11 cellular contexts compared by ENCODE assay signal in genomic region chr1:9849691-9850441, GRCh38. TPM values are rescaled to one million over a fixed set of nuclear protein-coding genes. Genes with fewer than 3 reads are reported as not detected.
DNase-seq lines count a peak whose midpoint lies in the region; ATAC-seq, FAIRE-seq and TF ChIP-seq lines count a peak whose summit lies in the region.
"Had no signal": no experiment of that assay in that cellular context is flagged by ENCODE, and none has a peak within 500 bp of the region (broad histone marks: within the 10 kb centered on the region; RNA-seq: fewer than 3 reads in every experiment).

No MANE protein-coding gene starts in this region.

- dilution Hi-C loops in endothelial cell of umbilical vein (cut with MboI; ENCODE audit: extremely low pct_ligation_motif_present, low sequenced_read_pairs) = no loop called here

- H3K4me2 ChIP-seq in OCI-LY3 (ENCODE audit: low read length) (peak overlapping the region; percentile 78), endothelial cell of umbilical vein (ENCODE audit: insufficient read depth, low read length) (no peak overlapping the region)

- no peaks in the 10 kb centered on the region for H3K9me1 ChIP-seq in endothelial cell of umbilical vein (replicated peaks; ENCODE audit: control insufficient read depth, extremely low read depth, insufficient read depth, low read length)

- peak overlapping the region; percentile 68 for H3K4me3 ChIP-seq in OCI-LY3 (ENCODE audit: low read length)
- H3K4me3 ChIP-seq in endothelial cell of umbilical vein (replicated peaks in 1 of 3; ENCODE audit: insufficient read depth in 1 of 3, low read depth in 1 of 3, low read length in 3 of 3) = no peak overlapping the region
- H3K4me3 ChIP-seq in brain microvascular endothelial cell (ENCODE audit: low read depth, low read length) = no peak overlapping the region
- H3K4me3 ChIP-seq: upper lobe of left lung had no signal

- no peak for TF ChIP-seq POLR2A in endothelial cell of umbilical vein (IDR thresholded peaks at IDR 0.05; ENCODE audit: low read depth, low read length)

- H3K9me3 ChIP-seq in OCI-LY3 (ENCODE audit: insufficient read depth, low read length) = peaks cover 10% of the 10 kb centered on the region; the same call in 1 of the 2 replicates
- H3K9me3 ChIP-seq in endothelial cell of umbilical vein (replicated peaks; ENCODE audit: control insufficient read depth, insufficient read depth, low read length) = no peaks in the 10 kb centered on the region
- H3K9me3 ChIP-seq: upper lobe of left lung had no signal

- H3K79me2 ChIP-seq in OCI-LY3 (ENCODE audit: low read length) (no peaks in the 10 kb centered on the region), endothelial cell of umbilical vein (ENCODE audit: control insufficient read depth, insufficient read depth, low read length) (no peaks in the 10 kb centered on the region)

- intact Hi-C loops in endothelial cell of umbilical vein (cut with micrococcal nuclease) = no loop called here

- CTCF ChIA-PET in endothelial cell of umbilical vein (lab: Charles Lee) = interaction anchor here (0.8 to 1.4 kb wide), 4 partner anchors 9 to 128 kb away, joined by 3 to 6 read pairs (median 4); no protein-coding TSS in a partner anchor

- BruUV-seq in endothelial cell of umbilical vein (replicated peaks; lab: Mats Ljungman, UMichigan) = TSS peak; percentile 17

- H2AFZ ChIP-seq in OCI-LY3 (ENCODE audit: low read depth, low read length) = no peak overlapping the region
- no peak overlapping the region for H2AFZ ChIP-seq in endothelial cell of umbilical vein (ENCODE audit: low read depth, low read length)

- no peaks in the 10 kb centered on the region for H3K36me3 ChIP-seq in OCI-LY3 (replicated peaks; ENCODE audit: low read depth, low read length)
- no peaks in the 10 kb centered on the region for H3K36me3 ChIP-seq in endothelial cell of umbilical vein (ENCODE audit: control insufficient read depth in 2 of 2, extremely low read depth in 1 of 2, insufficient read depth in 2 of 2, low read length in 2 of 2)
- no peaks in the 10 kb centered on the region for H3K36me3 ChIP-seq in brain microvascular endothelial cell (replicated peaks)

- H3K9ac ChIP-seq in OCI-LY3 (ENCODE audit: low read length) (no peak overlapping the region), endothelial cell of umbilical vein (replicated peaks; ENCODE audit: extremely low read depth, insufficient read depth, low read length) (no peak overlapping the region)

- H3K27me3 ChIP-seq in OCI-LY3 (ENCODE audit: low read depth, low read length) = no peaks in the 10 kb centered on the region
- H3K27me3 ChIP-seq in endothelial cell of umbilical vein (ENCODE audit: control insufficient read depth in 2 of 2, insufficient read depth in 2 of 2, low read length in 2 of 2) = no peaks in the 10 kb centered on the region
- no peaks in the 10 kb centered on the region for H3K27me3 ChIP-seq in brain microvascular endothelial cell (replicated peaks)
- H3K27me3 ChIP-seq: upper lobe of left lung had no signal

- H3K27ac ChIP-seq in OCI-LY3 (ENCODE audit: low read length) = no peak overlapping the region
- H3K27ac ChIP-seq in endothelial cell of umbilical vein (ENCODE audit: insufficient read depth, low read depth, low read length) = no peak overlapping the region
- no peak overlapping the region for H3K27ac ChIP-seq in brain microvascular endothelial cell
- H3K27ac ChIP-seq: upper lobe of left lung had no signal

- in situ Hi-C loops in brain microvascular endothelial cell (cut with HindIII; ENCODE audit: low pct_ligation_motif_present, low sequenced_read_pairs) = no loop called here

- TF ChIP-seq CTCF in OCI-LY3 (IDR thresholded peaks at IDR 0.05; ENCODE audit: low read depth, low read length) (no peak), endothelial cell of umbilical vein (IDR thresholded peaks at IDR 0.05; ENCODE audit: extremely low read depth in 1 of 2, insufficient read depth in 1 of 2, low read depth in 1 of 2, low read length in 2 of 2) (no peak), brain microvascular endothelial cell (IDR thresholded peaks at IDR 0.05; ENCODE audit: low read depth, low read length, missing control alignments) (no peak)

- DNase-seq in COLO668 (lab: John Stamatoyannopoulos, UW; ENCODE audit: unreplicated experiment) (peak; percentile 80), GM19238 (ENCODE audit: insufficient read length, low spot score) (peak; percentile 59), endothelial cell of umbilical vein (ENCODE audit: low read depth, low spot score) (no peak), GM03348 (ENCODE audit: low spot score) (no peak), NCI-H2081 treated with DMSO at 0.1 percent for 48 hours (lab: John Stamatoyannopoulos, UW) (no peak), brain microvascular endothelial cell (no peak)
- DNase-seq: activated CD4-positive, alpha-beta T cell treated with anti-CD3 and anti-CD28 coated beads, Interleukin-2, amount 50 U/mL, for 1 hour; NCI-H774 had no signal

- FAIRE-seq in endothelial cell of umbilical vein (lab: Jason Lieb, UNC) = no peak

- no peak for ATAC-seq in HG03460 (IDR thresholded peaks at IDR 0.05; ENCODE audit: unreplicated experiment)

- peaks cover 8% of the 10 kb centered on the region; the same call in 1 of the 2 replicates for H3K4me1 ChIP-seq in OCI-LY3 (ENCODE audit: low read length)
- H3K4me1 ChIP-seq in endothelial cell of umbilical vein (ENCODE audit: control insufficient read depth, extremely low read depth, insufficient read depth, low read length) = no peaks in the 10 kb centered on the region
- H3K4me1 ChIP-seq: upper lobe of left lung had no signal

- no peaks in the 10 kb centered on the region for H4K20me1 ChIP-seq in OCI-LY3 (ENCODE audit: insufficient read depth, low read length)
- H4K20me1 ChIP-seq in endothelial cell of umbilical vein (replicated peaks; ENCODE audit: control insufficient read depth, extremely low read depth, insufficient read depth, low read length) = no peaks in the 10 kb centered on the region

- POLR2A ChIA-PET in endothelial cell of umbilical vein (lab: Charles Lee) = no interaction called here

TF ChIP-seq in endothelial cell of umbilical vein, 7 proteins besides CTCF, POLR2A, EP300 and RAD21:
- TF ChIP-seq EZH2 (IDR thresholded peaks at IDR 0.05; ENCODE audit: borderline replicate concordance, low read depth, low read length, severe bottlenecking) = no peak
- TF ChIP-seq MYC (IDR thresholded peaks at IDR 0.05; ENCODE audit: low read depth, low read length) = no peak
- no peak for TF ChIP-seq POLR2AphosphoS5 (IDR thresholded peaks at IDR 0.05; ENCODE audit: insufficient read depth, low read depth, low read length)
- no peak for TF ChIP-seq JUN (IDR thresholded peaks at IDR 0.05; ENCODE audit: borderline replicate concordance, insufficient read depth, insufficient read length, low read depth)
- TF ChIP-seq MAX (IDR thresholded peaks at IDR 0.05; ENCODE audit: insufficient read depth, insufficient read length) = no peak
- TF ChIP-seq GATA2 (IDR thresholded peaks at IDR 0.05; ENCODE audit: insufficient read depth, insufficient read length, low read depth, low read length) = no peak
- no peak for TF ChIP-seq FOS (IDR thresholded peaks at IDR 0.05; ENCODE audit: borderline replicate concordance, insufficient read depth, low read length)

RNA-seq across cellular contexts. Expression of gene CLSTN1, which starts 26.1 kb away (rescaled TPM):
- 130 and 132 TPM in 2 replicates for total RNA-seq in endothelial cell of umbilical vein
- 44.6 and 49.1 TPM in 2 replicates for polyA plus RNA-seq in endothelial cell of umbilical vein
- 60.9 and 65.0 TPM in 2 replicates for polyA plus RNA-seq in endothelial cell of umbilical vein (2011; cell fraction: cytosol; rRNA removed)
- polyA plus RNA-seq in endothelial cell of umbilical vein (2011; cell fraction: nucleus; rRNA removed) = 60.7 and 62.4 TPM in 2 replicates
- polyA plus RNA-seq in endothelial cell of umbilical vein (2012) = 103 and 122 TPM in 2 replicates
- 75.4 and 82.2 TPM in 2 replicates for polyA minus RNA-seq in endothelial cell of umbilical vein
- polyA minus RNA-seq in endothelial cell of umbilical vein (2011; cell fraction: cytosol; rRNA and poly(A)+ RNA removed) = 24.7 TPM
- polyA minus RNA-seq in endothelial cell of umbilical vein (2011; cell fraction: nucleus; rRNA and poly(A)+ RNA removed) = 28.7 and 29.7 TPM in 2 replicates

Comparison
In these comparisons a context has a peak if more than half of its experiments do, and no peak if none do; other contexts are left out.
1. DNase-seq: peak in COLO668 (single experiment) and GM19238 (single experiment); none in endothelial cell of umbilical vein (single experiment), GM03348 (single experiment), NCI-H2081 treated with DMSO at 0.1 percent for 48 hours (single experiment) and brain microvascular endothelial cell (single experiment).